In genomic region chr7:4841836-4842235, GRCh38 we compare ENCODE assay signal across 16 cellular contexts. TPM values are rescaled to one million over a fixed set of nuclear protein-coding genes. Genes with fewer than 3 reads are reported as not detected.
"Had no signal": no experiment of that assay in that cellular context is flagged by ENCODE, and none has a peak within 500 bp of the region (broad histone marks: within the 10 kb centered on the region; RNA-seq: fewer than 3 reads in every experiment).

No MANE protein-coding gene starts in this region.

- H3K27me3 ChIP-seq: colonic mucosa, foreskin keratinocyte had no signal

- FAIRE-seq: endothelial cell of umbilical vein had no signal

- DNase-seq: caudate nucleus; colonic mucosa; effector CD4-positive, alpha-beta T cell; erythroblast; foreskin keratinocyte; hippocampal formation; natural killer cell; stimulated activated CD4-positive, alpha-beta T cell treated with anti-CD3 and anti-CD28 coated beads, Interleukin-12 subunit alpha, Interleukin-12 subunit beta, amount 100 ng/mL, for 4 hours; stimulated activated naive CD4-positive, alpha-beta T cell treated with Interleukin-2 at 50 U/mL for 16 hours; trophoblast cell had no signal

- H3K4me3 ChIP-seq: colonic mucosa, prostate gland, skin epidermis had no signal

- H3K9ac ChIP-seq: parathyroid adenoma had no signal

- ATAC-seq: foreskin keratinocyte, natural killer cell, sciatic nerve had no signal

- H3K27ac ChIP-seq: colonic mucosa, foreskin keratinocyte, parathyroid adenoma, prostate gland, skin epidermis had no signal

- H3K79me2 ChIP-seq: parathyroid adenoma had no signal

- H3K36me3 ChIP-seq: colonic mucosa, prostate gland had no signal

- H2AFZ ChIP-seq: parathyroid adenoma had no signal

- H3K9me3 ChIP-seq: colonic mucosa, prostate gland had no signal

- H3K4me1 ChIP-seq: colonic mucosa, foreskin keratinocyte, parathyroid adenoma, prostate gland had no signal

RNA-seq across cellular contexts. Expression of gene PAPOLB, which starts 20.0 kb away (rescaled TPM):
- total RNA-seq: foreskin keratinocyte, myocyte had no signal
- polyA plus RNA-seq: endothelial cell of umbilical vein, foreskin keratinocyte had no signal

RNA-seq across cellular contexts. Expression of gene RADIL, which starts 41.7 kb away (rescaled TPM):
- total RNA-seq: natural killer cell had no signal
